11 cellular contexts compared by ENCODE assay signal in genomic region chr17:39144414-39144813, GRCh38. TPM values are rescaled to one million over a fixed set of nuclear protein-coding genes. Genes with fewer than 3 reads are reported as not detected.
DNase-seq lines count a peak whose midpoint lies in the region; ATAC-seq, FAIRE-seq and TF ChIP-seq lines count a peak whose summit lies in the region.
"Had no signal": no experiment of that assay in that cellular context is flagged by ENCODE, and none has a peak within 500 bp of the region (broad histone marks: within the 10 kb centered on the region; RNA-seq: fewer than 3 reads in every experiment).

No MANE protein-coding gene starts in this region.

- peaks cover 12% of the 10 kb centered on the region for H3K27me3 Mint-ChIP-seq in T-helper 2 cell treated with Interferon-gamma antibody and Interleukin-4, amounts not matched to agents 5 μg/mL and 100 μg/mL, for 36 hours (ENCODE audit: low read depth)

- in situ Hi-C loops in ACHN (cut with HindIII; ENCODE audit: low pct_ligation_motif_present, low pct_unique_long_range_greater_than_20kb, low sequenced_read_pairs), result no loop called here

- no peaks in the 10 kb centered on the region for H3K9me3 Mint-ChIP-seq in T-helper 2 cell treated with Interferon-gamma antibody and Interleukin-4, amounts not matched to agents 5 μg/mL and 100 μg/mL, for 36 hours
- H3K9me3 Mint-ChIP-seq: activated naive CD8-positive, alpha-beta T cell treated with anti-CD3 and anti-CD28 coated beads, Interleukin-2, amount 10 ng/mL, durations not matched to agents 7 days and 5 days had no signal

- no peak overlapping the region for H3K27ac Mint-ChIP-seq in T-helper 2 cell treated with Interferon-gamma antibody and Interleukin-4, amounts not matched to agents 5 μg/mL and 100 μg/mL, for 36 hours
- H3K27ac Mint-ChIP-seq: activated naive CD8-positive, alpha-beta T cell treated with anti-CD3 and anti-CD28 coated beads, Interleukin-2, amount 10 ng/mL, durations not matched to agents 7 days and 5 days; CD4-positive, CD25-positive, alpha-beta regulatory T cell; nephron progenitor cell had no signal

- H3K4me1 Mint-ChIP-seq in T-helper 2 cell treated with Interferon-gamma antibody and Interleukin-4, amounts not matched to agents 5 μg/mL and 100 μg/mL, for 36 hours (ENCODE audit: low read depth), result no peaks in the 10 kb centered on the region
- H3K4me1 Mint-ChIP-seq: nephron progenitor cell had no signal

- no peak overlapping the region for H3K4me3 ChIP-seq in bronchial epithelial cell (ENCODE audit: low read depth, low read length)

- H3K27me3 ChIP-seq in bronchial epithelial cell (ENCODE audit: control insufficient read depth, insufficient read depth, low read length), result peaks cover 2% of the 10 kb centered on the region

- FAIRE-seq in bronchial epithelial cell (lab: Jason Lieb, UNC), result peak; percentile 77

- no peaks in the 10 kb centered on the region for H3K36me3 ChIP-seq in bronchial epithelial cell (ENCODE audit: control insufficient read depth, insufficient read depth, low read length)

- H3K36me3 Mint-ChIP-seq in T-helper 2 cell treated with Interferon-gamma antibody and Interleukin-4, amounts not matched to agents 5 μg/mL and 100 μg/mL, for 36 hours (ENCODE audit: low read depth), result no peaks in the 10 kb centered on the region
- H3K36me3 Mint-ChIP-seq: activated naive CD8-positive, alpha-beta T cell treated with anti-CD3 and anti-CD28 coated beads, Interleukin-2, amount 10 ng/mL, durations not matched to agents 7 days and 5 days; CD4-positive, CD25-positive, alpha-beta regulatory T cell had no signal

- peak; percentile 66 for DNase-seq in AG08396 (ENCODE audit: low spot score)
- DNase-seq in NCI-H1694 (lab: John Stamatoyannopoulos, UW), result peak; percentile 90
- peak; percentile 85 for DNase-seq in bronchial epithelial cell (ENCODE audit: low read depth)
- peak; percentile 93 for DNase-seq in mesenteric fat pad (ENCODE audit: low spot score)
- no peak for DNase-seq in T-helper 2 cell treated with Interferon-gamma antibody and Interleukin-4, amounts not matched to agents 5 μg/mL and 100 μg/mL, for 36 hours (ENCODE audit: low spot score)
- no peak for DNase-seq in ACHN
- no peak for DNase-seq in NCI-H526 (lab: John Stamatoyannopoulos, UW)
- DNase-seq: activated naive CD8-positive, alpha-beta T cell treated with anti-CD3 and anti-CD28 coated beads, Interleukin-2, amount 10 ng/mL, durations not matched to agents 7 days and 5 days; CD4-positive, CD25-positive, alpha-beta regulatory T cell; nephron progenitor cell had no signal

- no peak for TF ChIP-seq CTCF in bronchial epithelial cell (IDR thresholded peaks at IDR 0.05; ENCODE audit: insufficient read depth, low read length, severe bottlenecking)

- no peak for ATAC-seq in HG02981 (IDR thresholded peaks at IDR 0.05; ENCODE audit: unreplicated experiment)

- H3K4me3 Mint-ChIP-seq in T-helper 2 cell treated with Interferon-gamma antibody and Interleukin-4, amounts not matched to agents 5 μg/mL and 100 μg/mL, for 36 hours, result no peak overlapping the region
- H3K4me3 Mint-ChIP-seq: activated naive CD8-positive, alpha-beta T cell treated with anti-CD3 and anti-CD28 coated beads, Interleukin-2, amount 10 ng/mL, durations not matched to agents 7 days and 5 days; CD4-positive, CD25-positive, alpha-beta regulatory T cell; nephron progenitor cell had no signal

RNA-seq across cellular contexts. Expression of gene PLXDC1, which starts 7.0 kb away (rescaled TPM):
- under 0.01 TPM in 2 replicates for total RNA-seq in bronchial epithelial cell
- 6.3 TPM for total RNA-seq in mesenteric fat pad

RNA-seq across cellular contexts. Expression of gene ARL5C, which starts 21.5 kb away (rescaled TPM):
- total RNA-seq in bronchial epithelial cell, result not detected in 2 replicates
- total RNA-seq in mesenteric fat pad, result not detected
- total RNA-seq: CD4-positive, CD25-positive, alpha-beta regulatory T cell had no signal

RNA-seq across cellular contexts. Expression of gene CACNB1, which starts 53.1 kb away (rescaled TPM):
- total RNA-seq in bronchial epithelial cell (4.7 and 4.9 TPM in 2 replicates), mesenteric fat pad (5.1 TPM)

RNA-seq across cellular contexts. Expression of gene RPL19, which starts 55.7 kb away (rescaled TPM):
- total RNA-seq in bronchial epithelial cell (2,288 and 3,067 TPM in 2 replicates), mesenteric fat pad (1,346 TPM)

Comparison
In these comparisons a context has a peak if more than half of its experiments do, and no peak if none do; other contexts are left out.
1. DNase-seq: peak in AG08396 (single experiment), NCI-H1694 (single experiment), bronchial epithelial cell (single experiment) and mesenteric fat pad (single experiment); none in T-helper 2 cell treated with Interferon-gamma antibody and Interleukin-4, amounts not matched to agents 5 μg/mL and 100 μg/mL, for 36 hours (single experiment), ACHN (single experiment) and NCI-H526 (0 of 2).